25 cellular contexts compared by ENCODE assay signal in genomic region chr11:17793642-17794170, GRCh38. TPM values are rescaled to one million over a fixed set of nuclear protein-coding genes. Genes with fewer than 3 reads are reported as not detected.
"Had no signal": no experiment of that assay in that cellular context is flagged by ENCODE, and none has a peak within 500 bp of the region (broad histone marks: within the 10 kb centered on the region; RNA-seq: fewer than 3 reads in every experiment).

No MANE protein-coding gene starts in this region.

- H3K27ac ChIP-seq: HL-60, KMS-11, SJSA1, SK-N-MC had no signal

- FAIRE-seq: HTR-8/SVneo, K562, RCC 7860 had no signal

- H3K36me3 ChIP-seq: SJSA1 had no signal

- H3K4me3 ChIP-seq: K562, SJSA1, SK-N-MC had no signal

- H3K27me3 Mint-ChIP-seq: IgD-negative memory B cell had no signal

- H3K4me1 Mint-ChIP-seq: IgD-negative memory B cell had no signal

- H3K9me3 Mint-ChIP-seq: IgD-negative memory B cell had no signal

- H3K4me3 Mint-ChIP-seq: IgD-negative memory B cell had no signal

- H3K9me3 ChIP-seq: SJSA1 had no signal

- ATAC-seq: K562 had no signal

- H3K27me3 ChIP-seq: SJSA1 had no signal

- DNase-seq: Kasumi-1, MM.1S, NCI-H1092 treated with DMSO at 0.1 percent for 48 hours, NCI-H1436, NCI-H187, NCI-H2029, NCI-H2081 treated with DMSO at 0.1 percent for 48 hours, NCI-H2171 treated with DMSO at 0.1 percent for 48 hours, NCI-H345, NCI-H446 treated with DMSO at 0.1 percent for 48 hours, NCI-H510A treated with DMSO at 0.1 percent for 48 hours, NCI-H526, NCI-H82, Right ventricle myocardium superior, RPMI8226, SIG-M5 had no signal

- H3K27ac Mint-ChIP-seq: IgD-negative memory B cell had no signal

RNA-seq across cellular contexts. Expression of gene KCNC1, which starts 59.1 kb away (rescaled TPM):
- total RNA-seq: K562, M059J, Right ventricle myocardium superior, SJSA1 had no signal
